1 cellular context compared by ENCODE assay signal in the genomic region with DNA sequence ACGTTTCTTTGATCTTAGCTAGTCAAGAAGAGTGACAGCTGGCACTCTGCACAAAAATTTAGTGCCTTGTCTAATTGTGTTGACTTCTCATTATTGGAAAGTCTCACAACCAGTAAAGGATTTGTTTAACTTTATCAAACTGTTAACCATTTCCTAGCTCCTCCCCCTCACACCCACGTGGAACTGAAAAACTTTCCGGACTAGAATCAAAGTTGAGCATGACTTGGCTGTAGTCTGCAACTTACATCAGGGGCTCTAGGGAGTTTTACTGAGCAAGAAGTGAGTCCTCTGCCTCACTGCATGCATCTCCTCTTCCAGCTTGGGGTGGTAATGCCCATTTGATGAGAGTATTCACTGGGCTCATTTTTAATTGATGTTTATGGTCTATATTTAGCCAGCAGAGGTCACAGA.
A peak's percentile ranks its signal among the peaks of the same experiment; 100 is the strongest.
TF ChIP-seq lines count a peak whose summit lies in the region.

No MANE protein-coding gene starts in this region.

TF ChIP-seq in K562, 482 proteins besides CTCF, POLR2A, EP300 and RAD21:
- no peak for TF ChIP-seq RBM39 (optimal IDR thresholded peaks at IDR 0.05; ENCODE audit: low read depth, low read length)
- no peak for TF ChIP-seq GATAD2A (IDR thresholded peaks at IDR 0.05)
- TF ChIP-seq ZSCAN32 (CRISPR knock-in tag; IDR thresholded peaks at IDR 0.05) = no peak
- TF ChIP-seq, protein P1, sequence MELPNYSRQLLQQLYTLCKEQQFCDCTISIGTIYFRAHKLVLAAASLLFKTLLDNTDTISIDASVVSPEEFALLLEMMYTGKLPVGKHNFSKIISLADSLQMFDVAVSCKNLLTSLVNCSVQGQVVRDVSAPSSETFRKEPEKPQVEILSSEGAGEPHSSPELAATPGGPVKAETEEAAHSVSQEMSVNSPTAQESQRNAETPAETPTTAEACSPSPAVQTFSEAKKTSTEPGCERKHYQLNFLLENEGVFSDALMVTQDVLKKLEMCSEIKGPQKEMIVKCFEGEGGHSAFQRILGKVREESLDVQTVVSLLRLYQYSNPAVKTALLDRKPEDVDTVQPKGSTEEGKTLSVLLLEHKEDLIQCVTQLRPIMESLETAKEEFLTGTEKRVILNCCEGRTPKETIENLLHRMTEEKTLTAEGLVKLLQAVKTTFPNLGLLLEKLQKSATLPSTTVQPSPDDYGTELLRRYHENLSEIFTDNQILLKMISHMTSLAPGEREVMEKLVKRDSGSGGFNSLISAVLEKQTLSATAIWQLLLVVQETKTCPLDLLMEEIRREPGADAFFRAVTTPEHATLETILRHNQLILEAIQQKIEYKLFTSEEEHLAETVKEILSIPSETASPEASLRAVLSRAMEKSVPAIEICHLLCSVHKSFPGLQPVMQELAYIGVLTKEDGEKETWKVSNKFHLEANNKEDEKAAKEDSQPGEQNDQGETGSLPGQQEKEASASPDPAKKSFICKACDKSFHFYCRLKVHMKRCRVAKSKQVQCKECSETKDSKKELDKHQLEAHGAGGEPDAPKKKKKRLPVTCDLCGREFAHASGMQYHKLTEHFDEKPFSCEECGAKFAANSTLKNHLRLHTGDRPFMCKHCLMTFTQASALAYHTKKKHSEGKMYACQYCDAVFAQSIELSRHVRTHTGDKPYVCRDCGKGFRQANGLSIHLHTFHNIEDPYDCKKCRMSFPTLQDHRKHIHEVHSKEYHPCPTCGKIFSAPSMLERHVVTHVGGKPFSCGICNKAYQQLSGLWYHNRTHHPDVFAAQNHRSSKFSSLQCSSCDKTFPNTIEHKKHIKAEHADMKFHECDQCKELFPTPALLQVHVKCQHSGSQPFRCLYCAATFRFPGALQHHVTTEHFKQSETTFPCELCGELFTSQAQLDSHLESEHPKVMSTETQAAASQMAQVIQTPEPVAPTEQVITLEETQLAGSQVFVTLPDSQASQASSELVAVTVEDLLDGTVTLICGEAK (IDR thresholded peaks at IDR 0.05) = 0 out of 2 replicates have a peak, but pooled peaks have one; percentile 19
- TF ChIP-seq, protein P1 (CRISPR knock-in tag; IDR thresholded peaks at IDR 0.05) = no peak
- no peak for TF ChIP-seq POLR3A (IDR thresholded peaks at IDR 0.05; ENCODE audit: borderline replicate concordance, extremely low read depth, insufficient read depth, insufficient read length)
- no peak for TF ChIP-seq HDAC3 (IDR thresholded peaks at IDR 0.05; ENCODE audit: borderline replicate concordance, partially characterized antibody)
- peak; percentile 48 for TF ChIP-seq EGR1 (conservative IDR thresholded peaks at IDR 0.05)
- no peak for TF ChIP-seq SAFB (IDR thresholded peaks at IDR 0.05; ENCODE audit: borderline replicate concordance, low read depth, low read length)
TF ChIP-seq in K562: peak in this region for 2.
